ENCODE assay signal across 8 cellular contexts in genomic region chr11:121249039-121249663, GRCh38. TPM values are rescaled to one million over a fixed set of nuclear protein-coding genes. Genes with fewer than 3 reads are reported as not detected.
DNase-seq lines count a peak whose midpoint lies in the region; ATAC-seq and FAIRE-seq lines count a peak whose summit lies in the region.

No MANE protein-coding gene starts in this region.

- H3K27ac Mint-ChIP-seq in activated CD4-positive, alpha-beta T cell treated with anti-CD3 and anti-CD28 coated beads for 36 hours = no peak overlapping the region

- peak; percentile 54 for DNase-seq in activated CD4-positive, alpha-beta T cell treated with anti-CD3 and anti-CD28 coated beads for 36 hours
- no peak for DNase-seq in activated CD4-positive, alpha-beta T cell treated with anti-CD3 and anti-CD28 coated beads, Interleukin-2, amount 50 U/mL, for 1 hour
- DNase-seq in OCI-M1 (lab: John Stamatoyannopoulos, UW) (peak; percentile 60), midbrain (lab: John Stamatoyannopoulos, UW) (peak; percentile 62)

- POLR2A ChIA-PET in activated CD4-positive, alpha-beta T cell treated with anti-CD3 and anti-CD28 coated beads for 36 hours (lab: Charles Lee) = no interaction called here

- intact Hi-C loops in activated CD4-positive, alpha-beta T cell treated with anti-CD3 and anti-CD28 coated beads for 36 hours (cut with DNase I, micrococcal nuclease) = loop anchor here (1.0 to 5.0 kb wide), 3 partner anchors 43 to 342 kb away; partner anchors contain the start of gene SC5D (in 2 of the 2)

- H3K27me3 Mint-ChIP-seq in activated CD4-positive, alpha-beta T cell treated with anti-CD3 and anti-CD28 coated beads for 36 hours = peaks cover 6% of the 10 kb centered on the region

- H3K9me3 Mint-ChIP-seq in activated CD4-positive, alpha-beta T cell treated with anti-CD3 and anti-CD28 coated beads for 36 hours (ENCODE audit: low read depth) = peaks cover 2% of the 10 kb centered on the region

- CTCF ChIA-PET in activated CD4-positive, alpha-beta T cell treated with anti-CD3 and anti-CD28 coated beads for 36 hours (lab: Charles Lee) = interaction anchor here (0.6 to 2.1 kb wide), 4 partner anchors 71 to 342 kb away, joined by 3 to 18 read pairs (median 4); no protein-coding TSS in a partner anchor

- FAIRE-seq in endometrium (lab: Jason Lieb, UNC) = peak; percentile 98

- no peak overlapping the region for H3K4me3 Mint-ChIP-seq in activated CD4-positive, alpha-beta T cell treated with anti-CD3 and anti-CD28 coated beads for 36 hours

- H3K36me3 Mint-ChIP-seq in activated CD4-positive, alpha-beta T cell treated with anti-CD3 and anti-CD28 coated beads for 36 hours (ENCODE audit: low read depth) = no peaks in the 10 kb centered on the region

- H3K4me1 Mint-ChIP-seq in activated CD4-positive, alpha-beta T cell treated with anti-CD3 and anti-CD28 coated beads for 36 hours = peaks cover 5% of the 10 kb centered on the region

- ATAC-seq in activated CD4-positive, alpha-beta T cell treated with anti-CD3 and anti-CD28 coated beads for 36 hours = peak; percentile 87
- ATAC-seq in HG03439 (IDR thresholded peaks at IDR 0.05; ENCODE audit: unreplicated experiment) = peak; percentile 78
- ATAC-seq in GM18520 (IDR thresholded peaks at IDR 0.05; ENCODE audit: unreplicated experiment) = no peak
- ATAC-seq in HG02852 (IDR thresholded peaks at IDR 0.05; ENCODE audit: unreplicated experiment) = no peak

RNA-seq across cellular contexts. Expression of gene SC5D, which starts 43.4 kb away (rescaled TPM):
- 10 to 100 TPM; 22.3 to 29.9 TPM for total RNA-seq in activated CD4-positive, alpha-beta T cell treated with anti-CD3 and anti-CD28 coated beads for 36 hours

Comparison
In these comparisons a context has a peak if more than half of its experiments do, and no peak if none do; other contexts are left out.
1. ATAC-seq: peak in activated CD4-positive, alpha-beta T cell treated with anti-CD3 and anti-CD28 coated beads for 36 hours (single experiment) and HG03439 (single experiment); none in GM18520 (single experiment) and HG02852 (single experiment).